8 cellular contexts compared by ENCODE assay signal in the genomic region with DNA sequence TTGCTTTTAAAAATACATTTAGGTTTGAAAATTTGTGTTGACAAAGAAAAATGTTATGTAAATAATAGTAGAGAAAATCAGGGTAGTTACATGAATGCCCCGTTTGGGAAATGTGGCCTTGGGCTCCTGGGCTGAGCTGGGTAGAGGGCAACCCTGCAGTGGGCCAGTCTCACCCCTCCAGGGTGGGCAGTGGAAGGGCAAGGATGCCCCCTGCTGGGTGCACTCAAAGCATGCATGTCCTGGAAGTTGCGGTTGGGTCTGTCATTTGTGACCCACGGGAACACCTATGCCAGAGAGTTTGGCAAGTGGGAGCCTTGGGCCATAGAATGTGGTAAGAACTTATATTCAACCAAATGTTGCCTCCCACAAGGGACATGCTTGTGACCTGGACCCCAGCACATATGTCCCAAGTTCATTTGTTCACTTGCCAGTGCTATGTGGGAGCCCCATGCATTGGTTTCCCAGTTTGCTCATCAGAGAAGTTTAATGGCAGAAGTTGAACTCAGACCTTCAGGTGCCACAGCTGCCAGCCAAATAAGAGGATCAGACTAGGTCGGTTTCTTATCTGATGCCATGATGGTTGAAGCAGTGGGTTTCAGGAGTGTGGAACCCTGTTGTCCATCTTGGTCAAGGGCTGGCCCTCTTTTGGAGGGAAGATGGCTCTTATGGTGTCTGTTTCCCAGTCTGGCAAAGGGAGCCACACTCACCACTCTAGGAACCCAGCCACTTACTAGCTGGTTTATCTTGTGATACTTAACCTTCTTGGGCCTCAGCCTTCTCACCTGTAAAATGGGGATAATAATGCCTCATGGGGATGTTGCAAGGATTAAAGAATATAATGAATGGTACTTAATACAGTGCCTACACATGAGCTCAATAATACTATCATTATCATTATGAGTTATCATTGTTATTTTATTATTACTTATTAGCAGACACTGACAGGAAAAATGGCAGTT. TPM values are rescaled to one million over a fixed set of nuclear protein-coding genes. Genes with fewer than 3 reads are reported as not detected.
DNase-seq lines count a peak whose midpoint lies in the region; ATAC-seq, FAIRE-seq and TF ChIP-seq lines count a peak whose summit lies in the region.

No MANE protein-coding gene starts in this region.

- H3K36me3 ChIP-seq in SJSA1 = peaks cover 8% of the 10 kb centered on the region; the same call in 1 of the 2 replicates

- intact Hi-C loops in right cardiac atrium (cut with DNase I) = loop anchor here in 3 of 4 donors (2.0 to 5.0 kb wide), 2 partner anchors 31 to 33 kb away; no protein-coding TSS in a partner anchor

- WGBS in right cardiac atrium = 13% methylated on average over 4 of the region's 4 CpGs

- TF ChIP-seq POLR2A in GM12891 (IDR thresholded peaks at IDR 0.05; ENCODE audit: low read depth, low read length) = no peak

- H3K4me1 Mint-ChIP-seq in activated naive CD4-positive, alpha-beta T cell treated with anti-CD3 and anti-CD28 coated beads, Interleukin-2, amount 50 U/mL, for 24 hours = peaks cover 55% of the 10 kb centered on the region

- H3K4me1 ChIP-seq in SJSA1 (replicated peaks) (peaks cover 70% of the 10 kb centered on the region), right cardiac atrium (ENCODE audit: control insufficient read depth, insufficient read depth, low read length) (no peaks in the 10 kb centered on the region)

- H3K9me3 Mint-ChIP-seq in activated naive CD4-positive, alpha-beta T cell treated with anti-CD3 and anti-CD28 coated beads, Interleukin-2, amount 50 U/mL, for 24 hours = no peaks in the 10 kb centered on the region

- H3K27ac Mint-ChIP-seq in activated naive CD4-positive, alpha-beta T cell treated with anti-CD3 and anti-CD28 coated beads, Interleukin-2, amount 50 U/mL, for 24 hours = peak overlapping the region; percentile 96

- peak; percentile 82 for FAIRE-seq in GM12891 (lab: Jason Lieb, UNC)

- ATAC-seq in right cardiac atrium (peak; percentile 70), GM18520 (IDR thresholded peaks at IDR 0.05; ENCODE audit: unreplicated experiment) (no peak)

- H3K36me3 Mint-ChIP-seq in activated naive CD4-positive, alpha-beta T cell treated with anti-CD3 and anti-CD28 coated beads, Interleukin-2, amount 50 U/mL, for 24 hours = no peaks in the 10 kb centered on the region

- peak overlapping the region; percentile 94 for H3K4me3 Mint-ChIP-seq in activated naive CD4-positive, alpha-beta T cell treated with anti-CD3 and anti-CD28 coated beads, Interleukin-2, amount 50 U/mL, for 24 hours

- no peaks in the 10 kb centered on the region for H3K27me3 ChIP-seq in SJSA1 (replicated peaks)
- H3K27me3 ChIP-seq in right cardiac atrium (ENCODE audit: control insufficient read depth, insufficient read depth) = no peaks in the 10 kb centered on the region

- DNase-seq in AG08395 (ENCODE audit: low spot score) (peak; percentile 55), GM12891 (ENCODE audit: insufficient read length, low spot score) (no peak), SJSA1 (ENCODE audit: low read depth in 1 of 2, low spot score in 2 of 2) (peak; percentile 66 to 82), right cardiac atrium (peak; percentile 61 to 87 (median 82)), mesenteric fat pad (ENCODE audit: low spot score) (no peak)
- DNase-seq in stimulated activated CD4-positive, alpha-beta T cell treated with anti-CD3 and anti-CD28 coated beads, Interleukin-15, amount 100 ng/mL, for 24 hours = peak; percentile 76

- H3K27ac ChIP-seq in SJSA1 (no peak overlapping the region), right cardiac atrium (ENCODE audit: low read length) (no peak overlapping the region)

- H3K4me3 ChIP-seq in SJSA1 = no peak overlapping the region
- no peak overlapping the region for H3K4me3 ChIP-seq in right cardiac atrium (ENCODE audit: low read length)

- H3K9me3 ChIP-seq in SJSA1 (replicated peaks) = no peaks in the 10 kb centered on the region
- H3K9me3 ChIP-seq in right cardiac atrium (ENCODE audit: control insufficient read depth, low read length) = no peaks in the 10 kb centered on the region

- no peaks in the 10 kb centered on the region for H3K27me3 Mint-ChIP-seq in activated naive CD4-positive, alpha-beta T cell treated with anti-CD3 and anti-CD28 coated beads, Interleukin-2, amount 50 U/mL, for 24 hours

TF ChIP-seq in GM12891, 5 proteins besides CTCF, POLR2A, EP300 and RAD21:
- TF ChIP-seq POU2F2 (IDR thresholded peaks at IDR 0.05; ENCODE audit: low read depth, low read length) = peak; percentile 64; the same call in 1 of the 2 replicates
- no peak for TF ChIP-seq PAX5 (IDR thresholded peaks at IDR 0.05; ENCODE audit: insufficient read depth, low read length, severe bottlenecking)
TF ChIP-seq in GM12891: peak in this region for 1.

RNA-seq across cellular contexts. Expression of a gene that starts 2.5 kb away (rescaled TPM):
- 22.2 TPM for polyA plus RNA-seq in GM12891 (2012; ENCODE audit: low read depth, missing spikeins)
- total RNA-seq in SJSA1 (2014; rRNA removed; shearing (Covaris generic)) = 34.8 and 61.9 TPM in 2 replicates
- total RNA-seq in right cardiac atrium (10 to 100 TPM; 11.5 to 28.9 (median 21.7) TPM), mesenteric fat pad (31.9 TPM)
- 18.5 TPM for polyA plus RNA-seq in right cardiac atrium

RNA-seq across cellular contexts. Expression of a gene that starts 13.2 kb away (rescaled TPM):
- 3.0 TPM for polyA plus RNA-seq in GM12891 (2012; ENCODE audit: low read depth, missing spikeins)
- total RNA-seq in SJSA1 (2014; rRNA removed; shearing (Covaris generic)) = 89.8 and 101 TPM in 2 replicates
- total RNA-seq in right cardiac atrium (100 to 1,000 TPM in 1 of 4 donors, 10 to 100 TPM in 3; 72.6 to 115 (median 74.1) TPM), mesenteric fat pad (27.9 TPM)
- 47.3 TPM for polyA plus RNA-seq in right cardiac atrium

RNA-seq across cellular contexts. Expression of a gene that starts 27.4 kb away (rescaled TPM):
- polyA plus RNA-seq in GM12891 (2012; ENCODE audit: low read depth, missing spikeins) = not detected
- total RNA-seq in SJSA1 (2014; rRNA removed; shearing (Covaris generic)) = 11.4 and 13.6 TPM in 2 replicates
- total RNA-seq in right cardiac atrium (1 to 10 TPM in 3 of 4 donors, under 1 TPM in 1; 0.42 to 5.0 (median 4.4) TPM), mesenteric fat pad (not detected)
- polyA plus RNA-seq in right cardiac atrium = 0.68 TPM

RNA-seq across cellular contexts. Expression of a gene that starts 30.5 kb away (rescaled TPM):
- 0.06 TPM for polyA plus RNA-seq in GM12891 (2012; ENCODE audit: low read depth, missing spikeins)
- total RNA-seq in SJSA1 (2014; rRNA removed; shearing (Covaris generic)) = 29.5 and 39.0 TPM in 2 replicates
- total RNA-seq in right cardiac atrium (100 to 1,000 TPM in 3 of 4 donors, 10 to 100 TPM in 1; 71.9 to 144 (median 131) TPM), mesenteric fat pad (10.6 TPM)
- 99.7 TPM for polyA plus RNA-seq in right cardiac atrium

RNA-seq across cellular contexts. Expression of a gene that starts 40.6 kb away (rescaled TPM):
- polyA plus RNA-seq in GM12891 (2012; ENCODE audit: low read depth, missing spikeins) = not detected
- not detected in 2 replicates for total RNA-seq in SJSA1 (2014; rRNA removed; shearing (Covaris generic))
- total RNA-seq in right cardiac atrium (not detected), mesenteric fat pad (2.7 TPM)
- polyA plus RNA-seq in right cardiac atrium = not detected

Comparison
In these comparisons a context has a peak if more than half of its experiments do, and no peak if none do; other contexts are left out.
1. DNase-seq: peak in AG08395 (single experiment), SJSA1 (2 of 2), right cardiac atrium (3 of 3) and stimulated activated CD4-positive, alpha-beta T cell treated with anti-CD3 and anti-CD28 coated beads, Interleukin-15, amount 100 ng/mL, for 24 hours (single experiment); none in GM12891 (single experiment) and mesenteric fat pad (single experiment).